Comparison of ENCODE assay signal across 8 cellular contexts in genomic region chr19:44304659-44305193, GRCh38. TPM values are rescaled to one million over a fixed set of nuclear protein-coding genes. Genes with fewer than 3 reads are reported as not detected.
A peak's percentile ranks its signal among the peaks of the same experiment; 100 is the strongest.
DNase-seq lines count a peak whose midpoint lies in the region; ATAC-seq and TF ChIP-seq lines count a peak whose summit lies in the region.

Gene ZNF235 (minus strand): TSS chr19:44305025. CDS start chr19:44303404, 1,621 bp downstream.

- H3K4me1 ChIP-seq in GM23338 (ENCODE audit: insufficient read depth) (0 out of 2 replicates have a peak, but pooled peaks cover 5% of the 10 kb centered on the region), foreskin keratinocyte (peaks cover 6% of the 10 kb centered on the region), stomach (peaks cover 0 to 18% (median 12%) of the 10 kb centered on the region in 4 donors)

- H3K4me1 Mint-ChIP-seq in GM23338 (peaks cover 4% of the 10 kb centered on the region; the same call in 2 of the 3 replicates), neural crest cell (peaks cover 16% of the 10 kb centered on the region)

- H3K36me3 ChIP-seq in GM23338 (ENCODE audit: insufficient read depth) (peaks cover 3% of the 10 kb centered on the region; the same call in 1 of the 2 replicates), stomach (peaks cover under 1 to 29% (median 28%) of the 10 kb centered on the region in 4 donors)

- 0 to 1% (median 0%) methylated on average over 29 to 31 of the region's 31 CpGs for WGBS in stomach, 5 donors

- peaks cover 0 to 44% (median 26%) of the 10 kb centered on the region in 4 donors for H3K9me3 ChIP-seq in stomach

- H3K4me3 Mint-ChIP-seq in GM23338 (peak within 1 kb of the TSS; percentile 94), neural crest cell (peak within 1 kb of the TSS; percentile 96)

- peak within 1 kb of the TSS; percentile 33 for H2AFZ ChIP-seq in GM23338

- peak within 1 kb of the TSS; percentile 78 for H3K27ac Mint-ChIP-seq in GM23338
- peak within 1 kb of the TSS; percentile 54 for H3K27ac Mint-ChIP-seq in neural crest cell (ENCODE audit: unreplicated experiment)

- H3K27me3 Mint-ChIP-seq in GM23338 (ENCODE audit: insufficient read depth, low read depth, poor library complexity): no peaks in the 10 kb centered on the region
- no peaks in the 10 kb centered on the region for H3K27me3 Mint-ChIP-seq in neural crest cell (ENCODE audit: low read depth)

- ATAC-seq in GM23338 (peak; percentile 100), foreskin keratinocyte (peak; percentile 96)

- H3K9me3 Mint-ChIP-seq in GM23338: peaks cover 15% of the 10 kb centered on the region
- H3K9me3 Mint-ChIP-seq in neural crest cell: peaks cover 9% of the 10 kb centered on the region

- H3K36me3 Mint-ChIP-seq in GM23338 (ENCODE audit: low read depth) (peaks cover 17% of the 10 kb centered on the region; the same call in 2 of the 3 replicates), neural crest cell (ENCODE audit: low read depth) (peaks cover 8% of the 10 kb centered on the region)

- TF ChIP-seq POLR2A in stomach (IDR thresholded peaks at IDR 0.05): no peak

- 0 out of 2 replicates have a peak, but pooled peaks cover 3% of the 10 kb centered on the region for H4K20me1 ChIP-seq in GM23338 (replicated peaks; ENCODE audit: insufficient read depth)

- H3K27ac ChIP-seq in GM23338 (ENCODE audit: low read depth) (no peak within 1 kb of the TSS), foreskin keratinocyte (peak within 1 kb of the TSS; percentile 43), stomach (peak within 1 kb of the TSS; percentile 25 to 83 (median 79))

- H3K4me3 ChIP-seq in GM23338 (peak within 1 kb of the TSS; percentile 70), stomach (peak within 1 kb of the TSS; percentile 66 to 88 (median 80))

- H3K79me2 ChIP-seq in GM23338 (replicated peaks; ENCODE audit: insufficient read depth): no peaks in the 10 kb centered on the region

- TF ChIP-seq EP300 in stomach (IDR thresholded peaks at IDR 0.05): no peak

- DNase-seq in Daoy (ENCODE audit: low read depth): peak; percentile 99
- DNase-seq in GM23338 (ENCODE audit: low spot score): peak; percentile 98
- peak; percentile 26 for DNase-seq in LoVo (ENCODE audit: low spot score)
- DNase-seq in SHP77 treated with DMSO at 0.1 percent for 48 hours (lab: John Stamatoyannopoulos, UW): peak; percentile 81
- DNase-seq in activated naive CD4-positive, alpha-beta T cell (lab: John Stamatoyannopoulos, UW): peak; percentile 33 to 45 (median 44)
- peak; percentile 91 to 95 for DNase-seq in foreskin keratinocyte
- DNase-seq in neural crest cell (ENCODE audit: low read depth, low spot score): peak; percentile 64
- peak; percentile 88 for DNase-seq in stomach

- H3K27me3 ChIP-seq in GM23338 (ENCODE audit: insufficient read depth) (no peaks in the 10 kb centered on the region), foreskin keratinocyte (no peaks in the 10 kb centered on the region), stomach (no peaks in the 10 kb centered on the region)

- H3K9me2 ChIP-seq in GM23338 (ENCODE audit: insufficient read depth): no peaks in the 10 kb centered on the region

- peak within 1 kb of the TSS; percentile 82 for H3K4me2 ChIP-seq in GM23338

- intact Hi-C loops in stomach (cut with DNase I; ENCODE audit: low total_unique reads): no loop called here

- no peaks in the 10 kb centered on the region for H3F3A ChIP-seq in GM23338 (replicated peaks; ENCODE audit: low read depth)

- no peak for TF ChIP-seq CTCF in GM23338 (conservative IDR thresholded peaks at IDR 0.05; ENCODE audit: low read depth in 2 of 2)
- TF ChIP-seq CTCF in foreskin keratinocyte (conservative IDR thresholded peaks at IDR 0.05): no peak
- no peak for TF ChIP-seq CTCF in neural crest cell (conservative IDR thresholded peaks at IDR 0.05)
- TF ChIP-seq CTCF in stomach (IDR thresholded peaks at IDR 0.05): no peak

TF ChIP-seq in GM23338, 12 proteins besides CTCF, POLR2A, EP300 and RAD21 (continues in another document):
- TF ChIP-seq POLR2AphosphoS5 (IDR thresholded peaks at IDR 0.05; ENCODE audit: low read depth) (peak; percentile 79), CREB1 (CRISPR knock-in tag; IDR thresholded peaks at IDR 0.05; ENCODE audit: low read depth) (0 out of 2 replicates have a peak, but pooled peaks have one; percentile 14), REST (IDR thresholded peaks at IDR 0.05; ENCODE audit: unreplicated experiment) (no peak)

RNA-seq across cellular contexts. Expression of gene ZNF235, which starts in this region (rescaled TPM):
- total RNA-seq in Daoy (2014; rRNA removed; shearing (Covaris generic)): 2.0 and 4.8 TPM in 2 replicates
- 3.8 and 5.0 TPM in 2 replicates for total RNA-seq in GM23338 (2014; rRNA removed; shearing (Covaris generic))
- 3.4 and 5.1 TPM in 2 replicates for polyA plus RNA-seq in GM23338 (2016; fragmentation: Nextera tagmentation; extraction: Ambion mirVana)
- total RNA-seq in foreskin keratinocyte: 3.2 and 3.5 TPM in 2 replicates
- 0.88 and 1.2 TPM in 2 replicates for polyA plus RNA-seq in foreskin keratinocyte
- total RNA-seq in neural crest cell: 9.5 and 11.5 TPM in 2 replicates
- total RNA-seq in stomach: 10 to 100 TPM in 1 of 5 donors, 1 to 10 TPM in 3, under 1 TPM in 1; 0.89 to 14.9 (median 2.9) TPM
- polyA plus RNA-seq in stomach: 1 to 10 TPM; 1.1 to 1.5 (median 1.2) TPM

Comparison
In these comparisons a context has a peak if more than half of its experiments do, and no peak if none do; other contexts are left out.
1. DNase-seq: peak in every context shown above with its lines; median percentile 99 in Daoy; 98 in GM23338; 93 in foreskin keratinocyte; 88 in stomach; 81 in SHP77 treated with DMSO at 0.1 percent for 48 hours; 64 in neural crest cell; 44 in activated naive CD4-positive, alpha-beta T cell; 26 in LoVo.